ENCODE assay signal across 1 cellular context in genomic region chr14:31006703-31007102, GRCh38.
TF ChIP-seq lines count a peak whose summit lies in the region.

No MANE protein-coding gene starts in this region.

TF ChIP-seq in HepG2, 621 proteins besides CTCF, POLR2A, EP300 and RAD21 (continued from another document):
- TF ChIP-seq ZBTB40 (IDR thresholded peaks at IDR 0.05) (no peak), ZBTB40 (CRISPR knock-in tag; IDR thresholded peaks at IDR 0.05) (no peak), RBM22 (optimal IDR thresholded peaks at IDR 0.05; ENCODE audit: low read length) (peak; percentile 59), ZNF235 (CRISPR knock-in tag; IDR thresholded peaks at IDR 0.05; ENCODE audit: borderline replicate concordance) (no peak), ZSCAN31 (CRISPR knock-in tag; IDR thresholded peaks at IDR 0.05; ENCODE audit: low read depth) (no peak), TGIF2 (CRISPR knock-in tag; IDR thresholded peaks at IDR 0.05) (no peak), REXO4 (CRISPR knock-in tag; IDR thresholded peaks at IDR 0.05; ENCODE audit: borderline replicate concordance) (no peak), ZNF549 (CRISPR knock-in tag; IDR thresholded peaks at IDR 0.05) (no peak), CEBPB (IDR thresholded peaks at IDR 0.05; ENCODE audit: borderline replicate concordance, low read depth, low read length) (no peak), FOXA3 (CRISPR knock-in tag; IDR thresholded peaks at IDR 0.05) (no peak), MAFG (CRISPR knock-in tag; IDR thresholded peaks at IDR 0.05) (no peak), ZNF234 (CRISPR knock-in tag; conservative IDR thresholded peaks at IDR 0.05) (no peak), NFAT5 (CRISPR knock-in tag; IDR thresholded peaks at IDR 0.05) (no peak)
TF ChIP-seq in HepG2: peak in this region for 4.
